Comparison of ENCODE assay signal across 17 cellular contexts in genomic region chr14:93527076-93527692, GRCh38.
DNase-seq lines count a peak whose midpoint lies in the region; ATAC-seq and TF ChIP-seq lines count a peak whose summit lies in the region.
"Had no signal": no experiment of that assay in that cellular context is flagged by ENCODE, and none has a peak within 500 bp of the region (broad histone marks: within the 10 kb centered on the region; RNA-seq: fewer than 3 reads in every experiment).

No MANE protein-coding gene starts in this region.

- no peak overlapping the region for H3K4me3 ChIP-seq in AG10803 (ENCODE audit: low read length)
- H3K4me3 ChIP-seq in HL-60 (replicated peaks; ENCODE audit: insufficient read depth, low read length), result no peak overlapping the region
- peak overlapping the region; percentile 37 for H3K4me3 ChIP-seq in SK-N-MC
- no peak overlapping the region for H3K4me3 ChIP-seq in fibroblast of the aortic adventitia (ENCODE audit: low read depth, low read length)
- H3K4me3 ChIP-seq: dorsolateral prefrontal cortex, left lung had no signal

- intact Hi-C loops in head of caudate nucleus (cut with DNase I) (no loop called here), cardiac septum (cut with DNase I) (no loop called here)

- no peaks in the 10 kb centered on the region for H3K36me3 ChIP-seq in SK-N-MC (ENCODE audit: insufficient read depth, low read length)
- H3K36me3 ChIP-seq: left lung had no signal

- TF ChIP-seq CTCF in AG10803 (conservative IDR thresholded peaks at IDR 0.05; ENCODE audit: low read length) (no peak), HL-60 (IDR thresholded peaks at IDR 0.05; ENCODE audit: insufficient read depth, low read length) (no peak), fibroblast of the aortic adventitia (IDR thresholded peaks at IDR 0.05; ENCODE audit: insufficient read depth, low read length) (no peak)

- H3K27me3 ChIP-seq in HL-60 (ENCODE audit: insufficient read depth, poor library complexity, severe bottlenecking), result no peaks in the 10 kb centered on the region
- H3K27me3 ChIP-seq: dorsolateral prefrontal cortex, left lung had no signal

- no peak for ATAC-seq in GM18909 (IDR thresholded peaks at IDR 0.05; ENCODE audit: poor library complexity, unreplicated experiment)
- ATAC-seq: left lung, Panc1 had no signal

- peak overlapping the region; percentile 15 for H3K9ac ChIP-seq in SK-N-MC (ENCODE audit: insufficient read length)
- H3K9ac ChIP-seq: KMS-11 had no signal

- H3K27ac ChIP-seq in HL-60 (replicated peaks) (no peak overlapping the region), SK-N-MC (peak overlapping the region; percentile 66)
- H3K27ac ChIP-seq: dorsolateral prefrontal cortex, KMS-11, left lung had no signal

- DNase-seq in AG10803 (ENCODE audit: low read depth) (peak; percentile 15), HL-60 (ENCODE audit: low read depth in 1 of 2, low spot score in 1 of 2) (peak; percentile 47 to 85), SK-N-MC (ENCODE audit: low read depth, low spot score) (peak; percentile 61), fibroblast of the aortic adventitia (ENCODE audit: low read depth) (peak; percentile 16), head of caudate nucleus (no peak), cardiac septum (ENCODE audit: low spot score) (no peak), DMS53 treated with DMSO at 0.1 percent for 48 hours (lab: John Stamatoyannopoulos, UW; ENCODE audit: unreplicated experiment) (no peak)
- DNase-seq: activated naive CD4-positive, alpha-beta T cell; dorsolateral prefrontal cortex; GDM1; left lung; NCI-H187 treated with DMSO at 0.1 percent for 48 hours; posterior cingulate gyrus; stimulated activated naive CD4-positive, alpha-beta T cell had no signal

- no peaks in the 10 kb centered on the region for H3K9me3 ChIP-seq in SK-N-MC (ENCODE audit: low read depth, low read length)
- H3K9me3 ChIP-seq: left lung had no signal

Comparison
In these comparisons a context has a peak if more than half of its experiments do, and no peak if none do; other contexts are left out.
1. DNase-seq: peak in AG10803 (single experiment), HL-60 (2 of 2), SK-N-MC (single experiment) and fibroblast of the aortic adventitia (single experiment); none in head of caudate nucleus (0 of 42), cardiac septum (single experiment) and DMS53 treated with DMSO at 0.1 percent for 48 hours (single experiment).